Comparison of ENCODE assay signal across 18 cellular contexts in the genomic region with DNA sequence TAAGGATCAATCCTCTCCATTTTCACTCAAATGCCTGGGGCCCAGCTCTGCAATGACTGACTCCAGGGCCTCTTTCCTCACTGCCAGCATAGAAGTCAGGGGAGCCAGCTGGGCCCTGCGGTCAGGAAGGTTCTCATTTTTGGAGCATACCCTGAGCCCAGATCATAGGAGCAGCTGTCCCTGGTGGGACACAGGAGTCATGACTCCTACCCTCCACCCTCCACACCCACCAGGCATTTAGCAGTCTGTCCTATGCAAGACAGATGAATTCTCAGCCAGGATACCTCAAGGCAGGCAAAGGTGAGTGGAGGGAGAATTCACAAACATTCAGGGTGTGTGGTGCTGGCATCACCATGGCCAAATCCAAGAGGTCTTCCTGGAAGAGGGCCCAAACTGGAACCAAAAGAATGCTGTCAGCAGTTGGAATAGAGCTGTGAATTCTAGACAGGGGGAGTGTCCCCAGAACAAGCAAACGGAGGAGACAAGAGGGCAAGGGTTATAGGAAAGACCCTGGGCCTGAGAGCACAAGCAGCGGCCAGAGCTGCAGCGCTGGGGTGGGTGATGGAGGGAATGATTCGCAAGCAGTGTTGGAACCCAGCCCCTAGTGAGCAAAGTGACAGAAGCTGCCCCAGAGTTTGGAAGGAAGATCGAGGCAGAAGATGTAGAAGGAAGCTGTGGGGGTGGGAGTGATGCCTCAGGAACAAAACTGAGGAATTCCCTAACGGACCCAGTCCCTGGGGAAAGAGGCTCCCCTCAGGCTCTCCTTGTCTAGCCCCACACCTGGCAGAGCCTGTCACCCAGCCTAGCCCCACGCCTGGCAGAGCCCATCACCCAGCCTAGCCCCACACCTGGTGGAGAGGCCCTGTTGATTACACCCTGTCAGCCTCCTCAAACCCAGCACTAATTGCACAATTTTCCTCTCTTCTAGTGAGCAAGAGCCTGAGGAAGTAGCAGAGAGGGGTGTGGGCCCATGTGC. TPM values are rescaled to one million over a fixed set of nuclear protein-coding genes. Genes with fewer than 3 reads are reported as not detected.
A peak's percentile ranks its signal among the peaks of the same experiment; 100 is the strongest.
DNase-seq lines count a peak whose midpoint lies in the region; ATAC-seq and TF ChIP-seq lines count a peak whose summit lies in the region.
"Had no signal": no experiment of that assay in that cellular context is flagged by ENCODE, and none has a peak within 500 bp of the region (broad histone marks: within the 10 kb centered on the region; RNA-seq: fewer than 3 reads in every experiment).

No MANE protein-coding gene starts in this region.

- peak overlapping the region in 6 of 7 donors; percentile 6 to 81 (median 53) for H3K27ac Mint-ChIP-seq in CD14-positive monocyte
- peak overlapping the region; percentile 53 for H3K27ac Mint-ChIP-seq in Caco-2 (ENCODE audit: unreplicated experiment)
- peak overlapping the region; percentile 6 for H3K27ac Mint-ChIP-seq in activated B cell treated with CpG ODN at 0.5 μM for 24 hours
- H3K27ac Mint-ChIP-seq in naive thymus-derived CD8-positive, alpha-beta T cell: peak overlapping the region in 6 of 10 donors; percentile 5 to 62 (median 23)
- H3K27ac Mint-ChIP-seq: activated CD8-positive, alpha-beta T cell treated with anti-CD3 and anti-CD28 coated beads, Interleukin-2, amount 10 ng/mL, durations not matched to agents 7 days and 5 days; activated T-helper 1 cell treated with anti-CD3 and anti-CD28 coated beads, Interleukin-12 subunit alpha, Interleukin-12 subunit beta, Interleukin-2, Interleukin-4 antibody, amounts not matched to agents 30 ng/mL and 10 ng/mL and 1 ng/mL, durations not matched to agents 14 hours and 24 hours and 36 hours had no signal

- TF ChIP-seq CTCF in CD14-positive monocyte (IDR thresholded peaks at IDR 0.05) (no peak), Caco-2 (IDR thresholded peaks at IDR 0.05; ENCODE audit: insufficient read depth in 1 of 2, low read depth in 1 of 2, low read length in 1 of 2, severe bottlenecking in 1 of 2, unreplicated experiment in 1 of 2) (no peak), activated B cell treated with CpG ODN at 0.5 μM for 24 hours (IDR thresholded peaks at IDR 0.05) (no peak)

- peaks cover 26% of the 10 kb centered on the region for H3K4me1 Mint-ChIP-seq in CD14-positive monocyte
- H3K4me1 Mint-ChIP-seq in Caco-2 (ENCODE audit: low read depth, unreplicated experiment): peaks cover 21% of the 10 kb centered on the region
- H3K4me1 Mint-ChIP-seq in activated B cell treated with CpG ODN at 0.5 μM for 24 hours: peaks cover 28% of the 10 kb centered on the region
- peaks cover 15 to 30% (median 26%) of the 10 kb centered on the region in 4 donors for H3K4me1 Mint-ChIP-seq in naive thymus-derived CD8-positive, alpha-beta T cell

- no peak for ATAC-seq in activated B cell treated with CpG ODN at 0.5 μM for 24 hours (ENCODE audit: low read depth)
- ATAC-seq in naive thymus-derived CD8-positive, alpha-beta T cell: no peak
- ATAC-seq: activated CD8-positive, alpha-beta T cell treated with anti-CD3 and anti-CD28 coated beads, Interleukin-2, amount 10 ng/mL, durations not matched to agents 7 days and 5 days; right cardiac atrium had no signal

- no peaks in the 10 kb centered on the region for H3K27me3 ChIP-seq in Caco-2 (replicated peaks; ENCODE audit: control insufficient read depth, insufficient read depth, low read length)
- H3K27me3 ChIP-seq: esophagus squamous epithelium had no signal

- no peak overlapping the region for H3K4me3 ChIP-seq in Caco-2 (ENCODE audit: low read depth, low read length)
- H3K4me3 ChIP-seq: esophagus squamous epithelium had no signal

- BruUV-seq in Caco-2 (replicated peaks; lab: Mats Ljungman, UMichigan): no TSS peak

- peaks cover 7% of the 10 kb centered on the region for H3K36me3 ChIP-seq in Caco-2 (ENCODE audit: control insufficient read depth, insufficient read depth, low read length)
- H3K36me3 ChIP-seq: WERI-Rb-1 had no signal

- H3K36me3 Mint-ChIP-seq in CD14-positive monocyte (peaks cover 55 to 60% of the 10 kb centered on the region in 2 donors), Caco-2 (ENCODE audit: insufficient read depth, unreplicated experiment) (peaks cover 7% of the 10 kb centered on the region), activated B cell treated with CpG ODN at 0.5 μM for 24 hours (ENCODE audit: low read depth) (peaks cover 63% of the 10 kb centered on the region)
- H3K36me3 Mint-ChIP-seq in naive thymus-derived CD8-positive, alpha-beta T cell: peaks cover 0 to 54% (median 13%) of the 10 kb centered on the region in 3 donors

- peaks cover 16% of the 10 kb centered on the region for H3K4me1 ChIP-seq in Caco-2

- H3K9me3 ChIP-seq in Caco-2: no peaks in the 10 kb centered on the region
- H3K9me3 ChIP-seq: esophagus squamous epithelium had no signal

- intact Hi-C loops in CD14-positive monocyte (cut with micrococcal nuclease): no loop called here
- intact Hi-C loops in Caco-2 (cut with micrococcal nuclease; ENCODE audit: unreplicated experiment): no loop called here
- intact Hi-C loops in activated B cell treated with CpG ODN at 0.5 μM for 24 hours (cut with micrococcal nuclease): no loop called here

- H3K4me3 Mint-ChIP-seq in CD14-positive monocyte: no peak overlapping the region
- no peak overlapping the region for H3K4me3 Mint-ChIP-seq in Caco-2 (ENCODE audit: unreplicated experiment)
- H3K4me3 Mint-ChIP-seq in activated B cell treated with CpG ODN at 0.5 μM for 24 hours: no peak overlapping the region
- no peak overlapping the region for H3K4me3 Mint-ChIP-seq in naive thymus-derived CD8-positive, alpha-beta T cell
- H3K4me3 Mint-ChIP-seq: activated CD8-positive, alpha-beta T cell treated with anti-CD3 and anti-CD28 coated beads, Interleukin-2, amount 10 ng/mL, durations not matched to agents 7 days and 5 days; activated T-helper 1 cell treated with anti-CD3 and anti-CD28 coated beads, Interleukin-12 subunit alpha, Interleukin-12 subunit beta, Interleukin-2, Interleukin-4 antibody, amounts not matched to agents 30 ng/mL and 10 ng/mL and 1 ng/mL, durations not matched to agents 14 hours and 24 hours and 36 hours; mesothelial cell of epicardium had no signal

- POLR2A ChIA-PET in Caco-2 (lab: Charles Lee): no interaction called here
- POLR2A ChIA-PET in activated B cell treated with CpG ODN at 0.5 μM for 24 hours (lab: Charles Lee): interaction anchor here (1.3 to 1.6 kb wide), 3 partner anchors 8 to 112 kb away, joined by 3 to 5 read pairs (median 4); a partner anchor contains a TSS
- POLR2A ChIA-PET in naive thymus-derived CD8-positive, alpha-beta T cell (lab: Charles Lee): no interaction called here

- peaks cover 10 to 16% (median 13%) of the 10 kb centered on the region in 3 donors for H3K27me3 Mint-ChIP-seq in CD14-positive monocyte (ENCODE audit: low read depth in 3 of 3)
- no peaks in the 10 kb centered on the region for H3K27me3 Mint-ChIP-seq in Caco-2 (ENCODE audit: insufficient read depth, unreplicated experiment)
- H3K27me3 Mint-ChIP-seq in activated B cell treated with CpG ODN at 0.5 μM for 24 hours: no peaks in the 10 kb centered on the region
- no peaks in the 10 kb centered on the region for H3K27me3 Mint-ChIP-seq in naive thymus-derived CD8-positive, alpha-beta T cell

- CTCF ChIA-PET in Caco-2 (lab: Charles Lee): interaction anchor here (0.7 to 1.4 kb wide), 3 partner anchors 22 to 51 kb away, joined by 3 to 4 read pairs (median 3); a partner anchor contains a TSS
- CTCF ChIA-PET in activated B cell treated with CpG ODN at 0.5 μM for 24 hours (lab: Charles Lee): no interaction called here

- DNase-seq in CD14-positive monocyte (ENCODE audit: low spot score) (no peak), Caco-2 (no peak), activated B cell treated with CpG ODN at 0.5 μM for 24 hours (no peak), inferior parietal cortex (ENCODE audit: extremely low spot score) (no peak), globus pallidus (ENCODE audit: low spot score) (no peak), retina (no peak)
- no peak for DNase-seq in naive thymus-derived CD8-positive, alpha-beta T cell
- DNase-seq: activated CD8-positive, alpha-beta T cell treated with anti-CD3 and anti-CD28 coated beads, Interleukin-2, amount 10 ng/mL, durations not matched to agents 7 days and 5 days; amniotic stem cell; caudate nucleus; esophagus squamous epithelium; NCI-H748 treated with DMSO at 0.1 percent for 48 hours; right cardiac atrium; SHP77 treated with DMSO at 0.1 percent for 48 hours; stimulated activated CD4-positive, alpha-beta T cell treated with anti-CD3 and anti-CD28 coated beads, Interleukin-15, amount 100 ng/mL, for 24 hours; WERI-Rb-1 had no signal

- H3K9me3 Mint-ChIP-seq in CD14-positive monocyte (peaks cover 0 to 4% (median 0%) of the 10 kb centered on the region in 7 donors), Caco-2 (ENCODE audit: unreplicated experiment) (no peaks in the 10 kb centered on the region), activated B cell treated with CpG ODN at 0.5 μM for 24 hours (no peaks in the 10 kb centered on the region)
- H3K9me3 Mint-ChIP-seq in naive thymus-derived CD8-positive, alpha-beta T cell: no peaks in the 10 kb centered on the region
- H3K9me3 Mint-ChIP-seq: activated T-helper 1 cell treated with anti-CD3 and anti-CD28 coated beads, Interleukin-12 subunit alpha, Interleukin-12 subunit beta, Interleukin-2, Interleukin-4 antibody, amounts not matched to agents 30 ng/mL and 10 ng/mL and 1 ng/mL, durations not matched to agents 14 hours and 24 hours and 36 hours; mesothelial cell of epicardium had no signal

RNA-seq across cellular contexts. Expression of a gene that starts 4.5 kb away (rescaled TPM):
- not detected for polyA plus RNA-seq in CD14-positive monocyte
- total RNA-seq in Caco-2 (2022) (0.41 and 0.44 TPM in 2 replicates), activated B cell treated with CpG ODN at 0.5 μM for 24 hours (0.71 and 1.4 TPM in 2 replicates)
- total RNA-seq in naive thymus-derived CD8-positive, alpha-beta T cell: 1 to 10 TPM; 4.8 to 5.7 TPM
- polyA plus RNA-seq in naive thymus-derived CD8-positive, alpha-beta T cell: under 1 TPM; 0.15 to 0.72 (median 0.29) TPM

RNA-seq across cellular contexts. Expression of a gene that starts 7.0 kb away (rescaled TPM):
- 10 to 100 TPM; 39.0 to 51.5 TPM for polyA plus RNA-seq in CD14-positive monocyte
- total RNA-seq in Caco-2 (2022): 29.6 and 34.0 TPM in 2 replicates
- total RNA-seq in activated B cell treated with CpG ODN at 0.5 μM for 24 hours: 83.2 and 83.3 TPM in 2 replicates
- total RNA-seq in naive thymus-derived CD8-positive, alpha-beta T cell: 10 to 100 TPM; 70.5 to 72.6 TPM
- 10 to 100 TPM; 49.4 to 67.5 (median 52.2) TPM for polyA plus RNA-seq in naive thymus-derived CD8-positive, alpha-beta T cell

RNA-seq across cellular contexts. Expression of a gene that starts 40.4 kb away (rescaled TPM):
- 10 to 100 TPM; 85.7 to 89.7 TPM for polyA plus RNA-seq in CD14-positive monocyte
- total RNA-seq in Caco-2 (2022) (67.0 and 70.0 TPM in 2 replicates), activated B cell treated with CpG ODN at 0.5 μM for 24 hours (130 and 131 TPM in 2 replicates)
- 100 to 1,000 TPM; 143 to 148 TPM for total RNA-seq in naive thymus-derived CD8-positive, alpha-beta T cell
- polyA plus RNA-seq in naive thymus-derived CD8-positive, alpha-beta T cell: 10 to 100 TPM; 42.2 to 62.8 (median 59.6) TPM

RNA-seq across cellular contexts. Expression of a gene that starts 42.2 kb away (rescaled TPM):
- polyA plus RNA-seq in CD14-positive monocyte: under 1 TPM; 0.14 to 0.44 TPM
- total RNA-seq in Caco-2 (2022) (57.2 and 62.9 TPM in 2 replicates), activated B cell treated with CpG ODN at 0.5 μM for 24 hours (3.4 and 4.1 TPM in 2 replicates)
- 1 to 10 TPM; 2.5 to 3.3 TPM for total RNA-seq in naive thymus-derived CD8-positive, alpha-beta T cell
- not detected for polyA plus RNA-seq in naive thymus-derived CD8-positive, alpha-beta T cell

RNA-seq across cellular contexts. Expression of a gene that starts 48.9 kb away (rescaled TPM):
- 100 to 1,000 TPM; 130 to 164 TPM for polyA plus RNA-seq in CD14-positive monocyte
- total RNA-seq in Caco-2 (2022): 149 TPM in 2 replicates
- total RNA-seq in activated B cell treated with CpG ODN at 0.5 μM for 24 hours: 142 and 150 TPM in 2 replicates
- total RNA-seq in naive thymus-derived CD8-positive, alpha-beta T cell: 10 to 100 TPM; 69.9 to 75.3 TPM
- 100 to 1,000 TPM; 120 to 155 (median 148) TPM for polyA plus RNA-seq in naive thymus-derived CD8-positive, alpha-beta T cell
